Comparison of ENCODE assay signal across 12 cellular contexts in the genomic region with DNA sequence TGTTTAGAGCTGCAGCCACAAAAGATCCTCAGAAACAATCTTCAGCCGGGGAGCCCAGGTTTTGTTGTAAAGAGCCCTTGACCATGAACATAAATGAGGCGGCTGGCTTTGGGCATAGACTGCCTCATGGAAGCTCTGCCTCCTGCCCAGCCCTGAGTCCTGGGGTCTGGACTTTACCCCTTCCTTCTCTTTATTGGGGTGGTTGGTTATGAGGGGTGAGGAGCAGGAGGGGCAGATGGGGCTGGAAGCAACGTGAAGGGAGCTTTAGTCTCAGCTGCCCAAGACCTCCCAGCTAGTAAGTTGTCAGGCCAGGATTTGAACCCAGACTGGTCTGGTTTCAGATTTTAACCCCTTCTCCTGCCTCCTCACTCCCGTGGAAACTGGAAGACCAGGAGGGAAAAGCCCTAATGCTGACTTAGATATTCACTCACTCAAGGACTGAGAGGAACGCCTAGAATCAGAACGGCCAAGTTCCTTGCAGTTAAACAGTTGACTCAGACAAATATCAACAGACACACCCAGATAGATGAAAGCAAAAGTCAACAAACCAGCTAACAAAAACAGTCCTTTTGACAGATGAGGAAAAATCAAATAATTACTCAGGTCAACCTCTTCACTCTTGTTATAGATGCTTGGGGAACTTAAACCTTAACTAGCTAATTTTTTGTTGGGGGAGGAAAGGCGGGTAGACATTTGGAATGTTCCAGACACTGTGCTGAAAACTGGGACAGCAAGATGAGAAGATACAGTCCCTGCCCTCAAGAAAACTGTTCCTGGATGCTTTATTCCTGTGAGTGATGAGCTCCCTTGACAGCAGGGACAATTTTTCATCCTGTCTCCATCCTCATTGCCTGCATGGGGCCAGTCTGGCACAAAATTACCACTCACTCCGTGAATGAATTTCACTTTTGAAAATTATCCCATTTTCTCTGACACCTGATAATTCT. TPM values are rescaled to one million over a fixed set of nuclear protein-coding genes. Genes with fewer than 3 reads are reported as not detected.
DNase-seq lines count a peak whose midpoint lies in the region; ATAC-seq and TF ChIP-seq lines count a peak whose summit lies in the region.
"Had no signal": no experiment of that assay in that cellular context is flagged by ENCODE, and none has a peak within 500 bp of the region (broad histone marks: within the 10 kb centered on the region; RNA-seq: fewer than 3 reads in every experiment).

No MANE protein-coding gene starts in this region.

- no peaks in the 10 kb centered on the region for H3K27me3 Mint-ChIP-seq in activated naive CD4-positive, alpha-beta T cell treated with anti-CD3 and anti-CD28 coated beads for 36 hours (ENCODE audit: low read depth)

- H3K4me3 Mint-ChIP-seq in activated naive CD4-positive, alpha-beta T cell treated with anti-CD3 and anti-CD28 coated beads for 36 hours: no peak overlapping the region

- H3K4me3 ChIP-seq in epithelial cell of esophagus (ENCODE audit: low read length): no peak overlapping the region
- H3K4me3 ChIP-seq: SK-N-MC had no signal

- intact Hi-C loops in posterior vena cava (cut with DNase I): no loop called here
- intact Hi-C loops in activated naive CD4-positive, alpha-beta T cell treated with anti-CD3 and anti-CD28 coated beads for 36 hours (cut with micrococcal nuclease): no loop called here

- H3K27ac Mint-ChIP-seq in activated naive CD4-positive, alpha-beta T cell treated with anti-CD3 and anti-CD28 coated beads for 36 hours: no peak overlapping the region

- H3K4me1 Mint-ChIP-seq in activated naive CD4-positive, alpha-beta T cell treated with anti-CD3 and anti-CD28 coated beads for 36 hours (ENCODE audit: low read depth): peaks cover 9% of the 10 kb centered on the region

- DNase-seq in DMS153 treated with DMSO at 0.1 percent for 48 hours (lab: John Stamatoyannopoulos, UW; ENCODE audit: unreplicated experiment) (peak; percentile 57), NCI-H146 treated with DMSO at 0.1 percent for 48 hours (lab: John Stamatoyannopoulos, UW; ENCODE audit: unreplicated experiment) (peak; percentile 26), epithelial cell of esophagus (ENCODE audit: low read depth) (peak; percentile 86), posterior vena cava (ENCODE audit: low spot score) (peak; percentile 41), occipital lobe (lab: John Stamatoyannopoulos, UW) (no peak)
- DNase-seq in activated naive CD4-positive, alpha-beta T cell treated with anti-CD3 and anti-CD28 coated beads for 36 hours: no peak
- DNase-seq: Kasumi-1; stimulated activated CD4-positive, alpha-beta T cell treated with anti-CD3 and anti-CD28 coated beads, Interleukin-15, amount 100 ng/mL, for 24 hours; substantia nigra had no signal

- CTCF ChIA-PET in activated naive CD4-positive, alpha-beta T cell treated with anti-CD3 and anti-CD28 coated beads for 36 hours (lab: Charles Lee): interaction anchor here (0.6 to 1.5 kb wide), 3 partner anchors 16 to 92 kb away, joined by 3 to 5 read pairs (median 4); no protein-coding TSS in a partner anchor

- no peak for TF ChIP-seq CTCF in epithelial cell of esophagus (IDR thresholded peaks at IDR 0.05; ENCODE audit: insufficient read depth, low read depth, low read length, missing control alignments)

- ATAC-seq in GM21526 (IDR thresholded peaks at IDR 0.05; ENCODE audit: low FRiP score, unreplicated experiment) (no peak), HG02588 (IDR thresholded peaks at IDR 0.05; ENCODE audit: unreplicated experiment) (no peak)

- H3K36me3 Mint-ChIP-seq in activated naive CD4-positive, alpha-beta T cell treated with anti-CD3 and anti-CD28 coated beads for 36 hours (ENCODE audit: low read depth): no peaks in the 10 kb centered on the region

- H3K9me3 Mint-ChIP-seq in activated naive CD4-positive, alpha-beta T cell treated with anti-CD3 and anti-CD28 coated beads for 36 hours: no peaks in the 10 kb centered on the region

RNA-seq across cellular contexts. Expression of gene ARRB1, which starts 20.7 kb away (rescaled TPM):
- total RNA-seq in posterior vena cava (10 to 100 TPM; 42.3 to 44.3 TPM), occipital lobe (55.4 TPM)
- total RNA-seq in activated naive CD4-positive, alpha-beta T cell treated with anti-CD3 and anti-CD28 coated beads for 36 hours: 10 to 100 TPM; 15.7 to 16.6 TPM

RNA-seq across cellular contexts. Expression of gene RPS3, which starts 27.1 kb away (rescaled TPM):
- total RNA-seq in posterior vena cava (1,000 to 10,000 TPM; 1,304 to 1,399 TPM), occipital lobe (1,342 TPM)
- total RNA-seq in activated naive CD4-positive, alpha-beta T cell treated with anti-CD3 and anti-CD28 coated beads for 36 hours: 1,000 to 10,000 TPM; 5,069 to 5,116 TPM

Comparison
In these comparisons a context has a peak if more than half of its experiments do, and no peak if none do; other contexts are left out.
1. DNase-seq: peak in DMS153 treated with DMSO at 0.1 percent for 48 hours (single experiment), NCI-H146 treated with DMSO at 0.1 percent for 48 hours (single experiment), epithelial cell of esophagus (single experiment) and posterior vena cava (single experiment); none in occipital lobe (single experiment) and activated naive CD4-positive, alpha-beta T cell treated with anti-CD3 and anti-CD28 coated beads for 36 hours (single experiment).